Comparison of ENCODE assay signal across 8 cellular contexts in genomic region chr6:96898241-96898851, GRCh38. TPM values are rescaled to one million over a fixed set of nuclear protein-coding genes. Genes with fewer than 3 reads are reported as not detected.
A peak's percentile ranks its signal among the peaks of the same experiment; 100 is the strongest.
DNase-seq lines count a peak whose midpoint lies in the region; ATAC-seq and TF ChIP-seq lines count a peak whose summit lies in the region.

No MANE protein-coding gene starts in this region.

- POLR2A ChIA-PET in activated CD4-positive, alpha-beta T cell treated with anti-CD3 and anti-CD28 coated beads, Interleukin-2, amount 10 ng/mL, durations not matched to agents 7 days and 5 days (lab: Charles Lee) = no interaction called here
- POLR2A ChIA-PET in RWPE1 (lab: Yijun Ruan, JAX; ENCODE audit: low non-redundant PET) = no interaction called here

- no peaks in the 10 kb centered on the region for H3K9me3 Mint-ChIP-seq in activated CD4-positive, alpha-beta T cell treated with anti-CD3 and anti-CD28 coated beads, Interleukin-2, amount 10 ng/mL, durations not matched to agents 7 days and 5 days
- H3K9me3 Mint-ChIP-seq in effector memory CD8-positive, alpha-beta T cell = no peaks in the 10 kb centered on the region
- no peaks in the 10 kb centered on the region for H3K9me3 Mint-ChIP-seq in natural killer cell treated with Interleukin-12 subunit alpha and Interleukin-12 subunit beta and Interleukin-15 and Interleukin-18, amount 100 ng/mL, for 72 hours

- H3K27me3 Mint-ChIP-seq in activated CD4-positive, alpha-beta T cell treated with anti-CD3 and anti-CD28 coated beads, Interleukin-2, amount 10 ng/mL, durations not matched to agents 7 days and 5 days = peaks cover 7% of the 10 kb centered on the region
- H3K27me3 Mint-ChIP-seq in effector memory CD8-positive, alpha-beta T cell = peaks cover 15 to 24% of the 10 kb centered on the region in 2 donors
- H3K27me3 Mint-ChIP-seq in natural killer cell treated with Interleukin-12 subunit alpha and Interleukin-12 subunit beta and Interleukin-15 and Interleukin-18, amount 100 ng/mL, for 72 hours = peaks cover 14% of the 10 kb centered on the region in 2 donors

- H3K27ac Mint-ChIP-seq in activated CD4-positive, alpha-beta T cell treated with anti-CD3 and anti-CD28 coated beads, Interleukin-2, amount 10 ng/mL, durations not matched to agents 7 days and 5 days = peak overlapping the region; percentile 92
- peak overlapping the region; percentile 93 to 98 for H3K27ac Mint-ChIP-seq in effector memory CD8-positive, alpha-beta T cell
- peak overlapping the region; percentile 92 to 99 for H3K27ac Mint-ChIP-seq in natural killer cell treated with Interleukin-12 subunit alpha and Interleukin-12 subunit beta and Interleukin-15 and Interleukin-18, amount 100 ng/mL, for 72 hours

- no peak for ATAC-seq in effector memory CD8-positive, alpha-beta T cell (replicated peaks)
- ATAC-seq in natural killer cell treated with Interleukin-12 subunit alpha and Interleukin-12 subunit beta and Interleukin-15 and Interleukin-18, amount 100 ng/mL, for 72 hours = no peak

- peak overlapping the region; percentile 97 for H3K4me3 Mint-ChIP-seq in activated CD4-positive, alpha-beta T cell treated with anti-CD3 and anti-CD28 coated beads, Interleukin-2, amount 10 ng/mL, durations not matched to agents 7 days and 5 days
- peak overlapping the region; percentile 90 to 95 for H3K4me3 Mint-ChIP-seq in effector memory CD8-positive, alpha-beta T cell
- peak overlapping the region; percentile 94 for H3K4me3 Mint-ChIP-seq in natural killer cell treated with Interleukin-12 subunit alpha and Interleukin-12 subunit beta and Interleukin-15 and Interleukin-18, amount 100 ng/mL, for 72 hours

- peaks cover 18% of the 10 kb centered on the region for H3K36me3 Mint-ChIP-seq in activated CD4-positive, alpha-beta T cell treated with anti-CD3 and anti-CD28 coated beads, Interleukin-2, amount 10 ng/mL, durations not matched to agents 7 days and 5 days (ENCODE audit: low read depth)
- peaks cover 25% of the 10 kb centered on the region for H3K36me3 Mint-ChIP-seq in effector memory CD8-positive, alpha-beta T cell (ENCODE audit: insufficient read depth)
- H3K36me3 Mint-ChIP-seq in natural killer cell treated with Interleukin-12 subunit alpha and Interleukin-12 subunit beta and Interleukin-15 and Interleukin-18, amount 100 ng/mL, for 72 hours = peaks cover 6% of the 10 kb centered on the region

- peak overlapping the region; percentile 94 for H3K27ac ChIP-seq in RWPE1

- H3K4me1 Mint-ChIP-seq in activated CD4-positive, alpha-beta T cell treated with anti-CD3 and anti-CD28 coated beads, Interleukin-2, amount 10 ng/mL, durations not matched to agents 7 days and 5 days = peaks cover 34% of the 10 kb centered on the region
- H3K4me1 Mint-ChIP-seq in effector memory CD8-positive, alpha-beta T cell (ENCODE audit: low read depth in 2 of 2) = peaks cover 13 to 17% of the 10 kb centered on the region in 2 donors
- H3K4me1 Mint-ChIP-seq in natural killer cell treated with Interleukin-12 subunit alpha and Interleukin-12 subunit beta and Interleukin-15 and Interleukin-18, amount 100 ng/mL, for 72 hours (ENCODE audit: low read depth in 2 of 2) = peaks cover 9 to 20% of the 10 kb centered on the region in 2 donors

- TF ChIP-seq CTCF in RWPE1 (conservative IDR thresholded peaks at IDR 0.05; ENCODE audit: low read depth) = no peak

- CTCF ChIA-PET in activated CD4-positive, alpha-beta T cell treated with anti-CD3 and anti-CD28 coated beads, Interleukin-2, amount 10 ng/mL, durations not matched to agents 7 days and 5 days (lab: Charles Lee) = interaction anchor here (0.5 to 2.0 kb wide), 9 partner anchors 9 to 290 kb away, joined by 3 to 26 read pairs (median 4); no protein-coding TSS in a partner anchor
- CTCF ChIA-PET in RWPE1 (lab: Yijun Ruan, JAX) = interaction anchor here (0.5 to 1.9 kb wide), 16 partner anchors 10 to 1684 kb away, joined by 3 to 10 read pairs (median 4); no protein-coding TSS in a partner anchor

- no peak for DNase-seq in activated CD4-positive, alpha-beta T cell treated with anti-CD3 and anti-CD28 coated beads, Interleukin-2, amount 10 ng/mL, durations not matched to agents 7 days and 5 days
- no peak for DNase-seq in activated CD4-positive, alpha-beta T cell treated with anti-CD3 and anti-CD28 coated beads, Interleukin-2, amount 50 U/mL, for 4 hours
- peak; percentile 3 for DNase-seq in RWPE1 (ENCODE audit: low spot score)
- DNase-seq in effector memory CD8-positive, alpha-beta T cell = no peak
- no peak for DNase-seq in natural killer cell treated with Interleukin-12 subunit alpha and Interleukin-12 subunit beta and Interleukin-15 and Interleukin-18, amount 100 ng/mL, for 72 hours (ENCODE audit: low spot score)
- DNase-seq in NCI-H774 (lab: John Stamatoyannopoulos, UW) = no peak
- DNase-seq in AG08396 (ENCODE audit: low spot score) = no peak
- no peak for DNase-seq in ecto neural progenitor cell (ENCODE audit: low spot score)

RNA-seq across cellular contexts. Expression of gene NDUFAF4, which starts 0.7 kb away (rescaled TPM):
- total RNA-seq in activated CD4-positive, alpha-beta T cell treated with anti-CD3 and anti-CD28 coated beads, Interleukin-2, amount 10 ng/mL, durations not matched to agents 7 days and 5 days = 10 to 100 TPM; 34.3 to 42.7 TPM
- 10 to 100 TPM; 39.0 to 67.7 TPM for total RNA-seq in natural killer cell treated with Interleukin-12 subunit alpha and Interleukin-12 subunit beta and Interleukin-15 and Interleukin-18, amount 100 ng/mL, for 72 hours

RNA-seq across cellular contexts. Expression of gene KLHL32, which starts 26.2 kb away (rescaled TPM):
- total RNA-seq in activated CD4-positive, alpha-beta T cell treated with anti-CD3 and anti-CD28 coated beads, Interleukin-2, amount 10 ng/mL, durations not matched to agents 7 days and 5 days = 1 to 10 TPM in 1 of 2 experiments, under 1 TPM in 1; 0.97 to 1.6 TPM
- not detected for total RNA-seq in natural killer cell treated with Interleukin-12 subunit alpha and Interleukin-12 subunit beta and Interleukin-15 and Interleukin-18, amount 100 ng/mL, for 72 hours
